ENCODE assay signal across 1 cellular context in the genomic region with DNA sequence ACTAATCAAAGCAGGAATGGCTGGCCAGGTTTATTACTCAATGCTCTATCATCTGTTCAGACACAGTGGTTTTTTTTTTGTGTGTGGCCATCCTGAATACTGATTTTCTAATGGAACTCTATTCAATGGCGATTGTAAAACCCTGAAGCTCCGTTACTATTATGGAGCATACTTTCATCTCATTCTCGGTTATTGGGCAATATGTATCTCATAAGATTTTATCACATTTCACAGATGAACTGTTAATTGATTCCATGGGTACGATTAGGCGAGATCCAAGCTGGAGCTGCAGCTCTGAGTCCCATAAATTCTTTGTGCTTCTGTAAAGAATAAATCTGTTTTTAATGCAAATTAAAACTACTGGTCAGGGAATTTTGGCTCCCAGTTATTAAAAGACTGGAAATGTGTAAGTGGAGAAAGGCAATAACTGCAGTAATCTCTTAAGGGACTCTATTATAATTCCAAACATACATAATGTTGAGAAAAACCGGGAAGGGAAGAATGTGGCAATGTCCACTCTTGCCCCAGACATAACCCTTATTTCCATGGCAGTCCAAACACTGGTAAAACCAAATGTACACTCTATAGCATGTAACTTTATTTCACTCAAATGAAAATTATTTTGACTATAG.
TF ChIP-seq lines count a peak whose summit lies in the region.

No MANE protein-coding gene starts in this region.

TF ChIP-seq in IMR-90, 13 proteins besides CTCF, POLR2A, EP300 and RAD21:
- TF ChIP-seq RFX5 (IDR thresholded peaks at IDR 0.05; ENCODE audit: low read depth, low read length) (no peak), CEBPB (IDR thresholded peaks at IDR 0.05; ENCODE audit: low read depth, low read length) (peak; percentile 53; the same call in 1 of the 2 replicates)
